Comparison of ENCODE assay signal across 21 cellular contexts in genomic region chr17:17421346-17422216, GRCh38. TPM values are rescaled to one million over a fixed set of nuclear protein-coding genes. Genes with fewer than 3 reads are reported as not detected.
DNase-seq lines count a peak whose midpoint lies in the region; ATAC-seq, FAIRE-seq and TF ChIP-seq lines count a peak whose summit lies in the region.
"Had no signal": no experiment of that assay in that cellular context is flagged by ENCODE, and none has a peak within 500 bp of the region (broad histone marks: within the 10 kb centered on the region; RNA-seq: fewer than 3 reads in every experiment).

No MANE protein-coding gene starts in this region.

- in situ Hi-C loops in HepG2 (cut with HindIII; ENCODE audit: extremely low pct_ligation_motif_present, low pct_unique_long_range_greater_than_20kb) = no loop called here

- no peak for FAIRE-seq in HepG2 (lab: Jason Lieb, UNC)
- FAIRE-seq: D721Med, GM12878 had no signal

- H3K9me3 Mint-ChIP-seq in stimulated activated naive CD8-positive, alpha-beta T cell treated with anti-CD3 and anti-CD28 coated beads, Interleukin-15, amount 100 ng/mL, for 72 hours = peaks cover 4 to 9% of the 10 kb centered on the region in 2 donors
- peaks cover 0 to 5% (median 0%) of the 10 kb centered on the region in 8 donors for H3K9me3 Mint-ChIP-seq in CD4-positive, alpha-beta memory T cell
- H3K9me3 Mint-ChIP-seq: CD8-positive, alpha-beta T cell had no signal

- no peak overlapping the region for H3K9ac ChIP-seq in HepG2 (ENCODE audit: insufficient read depth, low read depth, low read length)

- H3K4me1 ChIP-seq in HepG2 (ENCODE audit: insufficient read depth, low read length) = peaks cover 35% of the 10 kb centered on the region
- no peaks in the 10 kb centered on the region for H3K4me1 ChIP-seq in BE2C
- peaks cover 8% of the 10 kb centered on the region for H3K4me1 ChIP-seq in CD4-positive, alpha-beta memory T cell (ENCODE audit: insufficient read depth, low read length)

- peak; percentile 28 for ATAC-seq in stimulated activated naive CD8-positive, alpha-beta T cell treated with anti-CD3 and anti-CD28 coated beads, Interleukin-15, Interleukin-2, amounts not matched to agents 100 U/mL and 50 U/mL, for 24 hours
- ATAC-seq in stimulated activated naive CD8-positive, alpha-beta T cell treated with anti-CD3 and anti-CD28 coated beads, Interleukin-15, amount 100 ng/mL, for 72 hours = no peak
- no peak for ATAC-seq in HepG2
- ATAC-seq in sciatic nerve = no peak
- ATAC-seq: CD8-positive, alpha-beta T cell; GM12878; GM23338; HCT116; PC-3 had no signal

- H2AFZ ChIP-seq in HepG2 (ENCODE audit: low read length) = no peak overlapping the region
- H2AFZ ChIP-seq: GM23338 had no signal

- intact Hi-C loops in HepG2 (cut with micrococcal nuclease; ENCODE audit: unreplicated experiment) = no loop called here
- intact Hi-C loops in sciatic nerve (cut with DNase I) = no loop called here
- intact Hi-C loops in CD4-positive, alpha-beta memory T cell (cut with micrococcal nuclease) = no loop called here

- H3K4me2 ChIP-seq in HepG2 (ENCODE audit: low read depth, low read length) = no peak overlapping the region
- H3K4me2 ChIP-seq: GM23338 had no signal

- 57% methylated on average over 10 of the region's 10 CpGs for WGBS in HepG2 (ENCODE audit: low lambda C conversion rate)

- H3K4me3 Mint-ChIP-seq in stimulated activated naive CD8-positive, alpha-beta T cell treated with anti-CD3 and anti-CD28 coated beads, Interleukin-15, amount 100 ng/mL, for 72 hours = no peak overlapping the region
- no peak overlapping the region for H3K4me3 Mint-ChIP-seq in CD4-positive, alpha-beta memory T cell
- H3K4me3 Mint-ChIP-seq: CD8-positive, alpha-beta T cell; GM23338 had no signal

- H3K4me1 Mint-ChIP-seq in stimulated activated naive CD8-positive, alpha-beta T cell treated with anti-CD3 and anti-CD28 coated beads, Interleukin-15, amount 100 ng/mL, for 72 hours = peaks cover 8% of the 10 kb centered on the region
- H3K4me1 Mint-ChIP-seq in CD4-positive, alpha-beta memory T cell = peaks cover 4 to 9% (median 6%) of the 10 kb centered on the region in 4 donors
- H3K4me1 Mint-ChIP-seq: GM23338 had no signal

- TF ChIP-seq CTCF in HepG2 (CRISPR knock-in tag; IDR thresholded peaks at IDR 0.05) (no peak), BE2C (IDR thresholded peaks at IDR 0.05; ENCODE audit: low read depth, low read length) (no peak)

- BruUV-seq in HepG2 (replicated peaks; lab: Mats Ljungman, UMichigan) = no TSS peak

- peaks cover 12% of the 10 kb centered on the region for H3K9me3 ChIP-seq in HepG2 (ENCODE audit: low read length)
- no peaks in the 10 kb centered on the region for H3K9me3 ChIP-seq in BE2C
- H3K9me3 ChIP-seq in CD4-positive, alpha-beta memory T cell (ENCODE audit: control insufficient read depth in 1 of 2, low read length in 2 of 2) = peaks cover 0 to 4% of the 10 kb centered on the region in 2 donors

- no peak for TF ChIP-seq RAD21 in HepG2 (CRISPR knock-in tag; IDR thresholded peaks at IDR 0.05)

- no peak overlapping the region for H3K4me3 ChIP-seq in HepG2 (replicated peaks in 1 of 3; ENCODE audit: insufficient read depth in 1 of 3, low read depth in 2 of 3, low read length in 3 of 3)
- no peak overlapping the region for H3K4me3 ChIP-seq in BE2C (ENCODE audit: low read depth, low read length)
- no peak overlapping the region for H3K4me3 ChIP-seq in CD4-positive, alpha-beta memory T cell (ENCODE audit: low read length in 2 of 2)
- H3K4me3 ChIP-seq: GM12878, GM23338 had no signal

- H3K79me2 ChIP-seq in HepG2 (ENCODE audit: insufficient read depth, low read length) = no peaks in the 10 kb centered on the region

- H3K36me3 Mint-ChIP-seq in CD4-positive, alpha-beta memory T cell = no peaks in the 10 kb centered on the region
- H3K36me3 Mint-ChIP-seq: CD8-positive, alpha-beta T cell had no signal

- H3K27me3 Mint-ChIP-seq in stimulated activated naive CD8-positive, alpha-beta T cell treated with anti-CD3 and anti-CD28 coated beads, Interleukin-15, amount 100 ng/mL, for 72 hours = no peaks in the 10 kb centered on the region
- H3K27me3 Mint-ChIP-seq in CD4-positive, alpha-beta memory T cell = no peaks in the 10 kb centered on the region

- H3K36me3 ChIP-seq in HepG2 (replicated peaks in 1 of 2; ENCODE audit: control insufficient read depth in 1 of 2, insufficient read depth in 2 of 2, low read length in 2 of 2) = no peaks in the 10 kb centered on the region
- H3K36me3 ChIP-seq in BE2C = no peaks in the 10 kb centered on the region
- no peaks in the 10 kb centered on the region for H3K36me3 ChIP-seq in CD4-positive, alpha-beta memory T cell (ENCODE audit: insufficient read depth, low read length)

- no peak overlapping the region for H3K27ac ChIP-seq in HepG2 (ENCODE audit: extremely low read length, insufficient read depth, low read length)
- H3K27ac ChIP-seq in CD4-positive, alpha-beta memory T cell (ENCODE audit: low read depth, low read length) = no peak overlapping the region
- H3K27ac ChIP-seq: RWPE1 had no signal

- H3K27me3 ChIP-seq in HepG2 (ENCODE audit: control insufficient read depth in 1 of 2, insufficient read depth in 2 of 2, low read length in 2 of 2) (no peaks in the 10 kb centered on the region; a peak in 1 of 5 replicates), BE2C (no peaks in the 10 kb centered on the region)
- H3K27me3 ChIP-seq in CD4-positive, alpha-beta memory T cell (ENCODE audit: insufficient read depth, low read length) = no peaks in the 10 kb centered on the region

- DNase-seq in stimulated activated naive CD8-positive, alpha-beta T cell treated with anti-CD3 and anti-CD28 coated beads, Interleukin-15, Interleukin-2, amounts not matched to agents 100 U/mL and 50 U/mL, for 24 hours = no peak
- DNase-seq in stimulated activated naive CD8-positive, alpha-beta T cell treated with anti-CD3 and anti-CD28 coated beads, Interleukin-15, amount 100 ng/mL, for 72 hours = no peak
- DNase-seq in HepG2 (ENCODE audit: low spot score) (no peak), sciatic nerve (ENCODE audit: low spot score) (peak; percentile 49), SW480 (ENCODE audit: low spot score) (no peak), BE2C (no peak), DMS 273 treated with DMSO at 0.1 percent for 48 hours (lab: John Stamatoyannopoulos, UW) (no peak)
- DNase-seq in CD4-positive, alpha-beta memory T cell = no peak
- DNase-seq: AML-193; CD8-positive, alpha-beta T cell; GDM1; KG1; NCI-H1092; NCI-H510A treated with DMSO at 0.1 percent for 48 hours; NCI-H82; PC-3 had no signal

- TF ChIP-seq EP300 in HepG2 (IDR thresholded peaks at IDR 0.05; ENCODE audit: low read depth in 2 of 2, low read length in 2 of 2) (no peak), HepG2 (CRISPR knock-in tag; IDR thresholded peaks at IDR 0.05; ENCODE audit: borderline replicate concordance) (no peak)

- TF ChIP-seq POLR2A in HepG2 (IDR thresholded peaks at IDR 0.05; ENCODE audit: insufficient read depth in 1 of 2, low read depth in 2 of 2, low read length in 2 of 2) = no peak

- CTCF ChIA-PET in HepG2 (lab: Yijun Ruan, JAX; ENCODE audit: low intra/inter-chr PET ratio, low total read pairs) = no interaction called here
- CTCF ChIA-PET in CD4-positive, alpha-beta memory T cell (lab: Charles Lee; ENCODE audit: partially characterized antibody) = no interaction called here

- no peaks in the 10 kb centered on the region for H4K20me1 ChIP-seq in HepG2 (ENCODE audit: insufficient read depth, low read length)

- H3K27ac Mint-ChIP-seq in stimulated activated naive CD8-positive, alpha-beta T cell treated with anti-CD3 and anti-CD28 coated beads, Interleukin-15, amount 100 ng/mL, for 72 hours = no peak overlapping the region
- H3K27ac Mint-ChIP-seq in CD4-positive, alpha-beta memory T cell = no peak overlapping the region
- H3K27ac Mint-ChIP-seq: CD8-positive, alpha-beta T cell; GM23338 had no signal

- POLR2A ChIA-PET in HepG2 (lab: Yijun Ruan, JAX) = no interaction called here
- POLR2A ChIA-PET in CD4-positive, alpha-beta memory T cell (lab: Charles Lee; ENCODE audit: partially characterized antibody) = no interaction called here

TF ChIP-seq in HepG2, 621 proteins besides CTCF, POLR2A, EP300 and RAD21 (continues in another document):
- TF ChIP-seq NR2C2 (CRISPR knock-in tag; IDR thresholded peaks at IDR 0.05; ENCODE audit: borderline replicate concordance) (no peak), RFXAP (CRISPR knock-in tag; IDR thresholded peaks at IDR 0.05; ENCODE audit: borderline replicate concordance) (no peak)

RNA-seq across cellular contexts. Expression of gene MED9, which starts 55.2 kb away (rescaled TPM):
- total RNA-seq in HepG2 (2016; rRNA removed; fragmentation: Illumina TruSeq; extraction: Trizol) = 11.7 and 15.1 TPM in 2 replicates
- 4.0 and 4.2 TPM in 2 replicates for total RNA-seq in HepG2 (2016; cell fraction: cytosol; rRNA removed; fragmentation: Illumina TruSeq; extraction: Trizol; ENCODE audit: low read depth)
- total RNA-seq in HepG2 (2016; cell fraction: insoluble cytoplasmic fraction; rRNA removed; fragmentation: Illumina TruSeq; extraction: Trizol) = 11.7 and 14.4 TPM in 2 replicates
- total RNA-seq in HepG2 (2016; cell fraction: membrane; rRNA removed; fragmentation: Illumina TruSeq; extraction: Trizol) = 9.8 and 10.7 TPM in 2 replicates
- total RNA-seq in HepG2 (2016; cell fraction: nucleus; rRNA removed; fragmentation: Illumina TruSeq; extraction: Trizol) = 10.8 and 11.7 TPM in 2 replicates
- polyA plus RNA-seq in HepG2 (2011; rRNA removed) = 11.9 and 14.4 TPM in 2 replicates
- polyA plus RNA-seq in HepG2 (2011; cell fraction: cytosol; rRNA removed) = 18.3 and 21.5 TPM in 2 replicates
- polyA plus RNA-seq in HepG2 (2011; cell fraction: nucleus; rRNA removed) = 15.4 and 17.5 TPM in 2 replicates
- polyA plus RNA-seq in HepG2 (2012) = 9.2 and 11.4 TPM in 2 replicates
- polyA plus RNA-seq in HepG2 (2016; cell fraction: cytosol; fragmentation: Illumina TruSeq; extraction: Trizol; ENCODE audit: low read depth) = 3.0 and 3.1 TPM in 2 replicates
- 11.2 and 12.0 TPM in 2 replicates for polyA plus RNA-seq in HepG2 (2016; cell fraction: insoluble cytoplasmic fraction; fragmentation: Illumina TruSeq; extraction: Trizol; ENCODE audit: low read depth)
- 6.4 and 7.0 TPM in 2 replicates for polyA plus RNA-seq in HepG2 (2016; cell fraction: membrane; fragmentation: Illumina TruSeq; extraction: Trizol; ENCODE audit: low read depth)
- polyA plus RNA-seq in HepG2 (2016; cell fraction: nucleus; fragmentation: Illumina TruSeq; extraction: Trizol; ENCODE audit: insufficient read depth, low read depth) = 11.4 and 12.6 TPM in 2 replicates
- polyA minus RNA-seq in HepG2 (2011; rRNA and poly(A)+ RNA removed; ENCODE audit: low replicate concordance) = 21.1 and 25.1 TPM in 2 replicates
- 9.8 and 9.9 TPM in 2 replicates for polyA minus RNA-seq in HepG2 (2011; cell fraction: cytosol; rRNA and poly(A)+ RNA removed)
- polyA minus RNA-seq in HepG2 (2011; cell fraction: nucleus; rRNA and poly(A)+ RNA removed) = 24.2 and 25.4 TPM in 2 replicates
- 13.7 TPM for total RNA-seq in sciatic nerve
- polyA plus RNA-seq in BE2C (2012; ENCODE audit: insufficient read depth, insufficient read length, low read depth) = 11.4 TPM
- total RNA-seq in CD4-positive, alpha-beta memory T cell = 10 to 100 TPM; 17.1 to 18.9 TPM
- 10 to 100 TPM in 1 of 2 donors, 1 to 10 TPM in 1; 9.3 to 16.8 TPM for polyA plus RNA-seq in CD4-positive, alpha-beta memory T cell
